ENCODE assay signal across 1 cellular context in the genomic region with DNA sequence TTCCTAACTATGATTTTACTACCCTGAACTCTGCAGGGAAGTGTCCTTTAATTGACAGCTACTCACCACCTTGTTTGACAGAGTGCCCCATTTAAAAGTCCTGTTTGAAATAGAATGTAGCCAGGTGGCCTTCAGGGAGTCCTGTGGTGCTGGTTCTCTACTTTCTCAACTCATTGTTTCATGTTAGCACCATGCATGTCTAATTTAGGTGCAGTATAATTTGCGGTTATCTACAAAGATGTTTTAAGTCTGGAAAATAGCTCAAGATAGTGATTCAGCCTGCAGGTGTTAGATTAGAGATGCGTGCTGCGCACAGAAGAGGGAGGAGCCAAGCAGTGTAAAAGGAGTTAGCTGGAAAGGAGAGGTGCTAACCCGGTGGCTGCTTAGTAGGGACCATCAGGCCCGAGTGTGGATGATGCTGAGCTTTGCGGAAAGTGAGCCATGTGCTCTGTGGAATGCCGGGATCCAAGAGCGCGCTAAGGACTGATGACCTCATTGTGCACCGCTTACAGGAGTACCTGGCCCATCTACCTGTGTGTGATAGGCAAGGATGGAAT.
TF ChIP-seq lines count a peak whose summit lies in the region.

No MANE protein-coding gene starts in this region.

TF ChIP-seq in K562, 482 proteins besides CTCF, POLR2A, EP300 and RAD21 (continued from another document and continues in another):
- TF ChIP-seq, protein P1, sequence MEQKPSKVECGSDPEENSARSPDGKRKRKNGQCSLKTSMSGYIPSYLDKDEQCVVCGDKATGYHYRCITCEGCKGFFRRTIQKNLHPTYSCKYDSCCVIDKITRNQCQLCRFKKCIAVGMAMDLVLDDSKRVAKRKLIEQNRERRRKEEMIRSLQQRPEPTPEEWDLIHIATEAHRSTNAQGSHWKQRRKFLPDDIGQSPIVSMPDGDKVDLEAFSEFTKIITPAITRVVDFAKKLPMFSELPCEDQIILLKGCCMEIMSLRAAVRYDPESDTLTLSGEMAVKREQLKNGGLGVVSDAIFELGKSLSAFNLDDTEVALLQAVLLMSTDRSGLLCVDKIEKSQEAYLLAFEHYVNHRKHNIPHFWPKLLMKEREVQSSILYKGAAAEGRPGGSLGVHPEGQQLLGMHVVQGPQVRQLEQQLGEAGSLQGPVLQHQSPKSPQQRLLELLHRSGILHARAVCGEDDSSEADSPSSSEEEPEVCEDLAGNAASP (IDR thresholded peaks at IDR 0.05), result no peak
- 0 out of 4 replicates have a peak, but pooled peaks of 1 of the 2 experiments have one; percentile 20 for TF ChIP-seq FOXK2 (conservative IDR thresholded peaks at IDR 0.05 in 1 of 2, IDR thresholded peaks at IDR 0.05 in 1 of 2; ENCODE audit: low read depth in 2 of 2)
- TF ChIP-seq ZKSCAN3 (CRISPR knock-in tag; IDR thresholded peaks at IDR 0.05), result no peak
- TF ChIP-seq, protein P2, sequence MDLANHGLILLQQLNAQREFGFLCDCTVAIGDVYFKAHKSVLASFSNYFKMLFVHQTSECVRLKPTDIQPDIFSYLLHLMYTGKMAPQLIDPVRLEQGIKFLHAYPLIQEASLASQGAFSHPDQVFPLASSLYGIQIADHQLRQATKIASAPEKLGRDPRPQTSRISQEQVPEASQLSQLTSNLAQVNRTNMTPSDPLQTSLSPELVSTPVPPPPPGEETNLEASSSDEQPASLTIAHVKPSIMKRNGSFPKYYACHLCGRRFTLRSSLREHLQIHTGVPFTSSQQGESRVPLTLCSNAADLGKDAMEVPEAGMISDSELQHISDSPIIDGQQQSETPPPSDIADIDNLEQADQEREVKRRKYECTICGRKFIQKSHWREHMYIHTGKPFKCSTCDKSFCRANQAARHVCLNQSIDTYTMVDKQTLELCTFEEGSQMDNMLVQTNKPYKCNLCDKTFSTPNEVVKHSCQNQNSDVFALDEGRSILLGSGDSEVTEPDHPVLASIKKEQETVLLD (IDR thresholded peaks at IDR 0.05), result peak; percentile 61; the same call in 1 of the 2 replicates
- TF ChIP-seq MCM5 (IDR thresholded peaks at IDR 0.05; ENCODE audit: low read depth), result no peak
- TF ChIP-seq, protein P3, sequence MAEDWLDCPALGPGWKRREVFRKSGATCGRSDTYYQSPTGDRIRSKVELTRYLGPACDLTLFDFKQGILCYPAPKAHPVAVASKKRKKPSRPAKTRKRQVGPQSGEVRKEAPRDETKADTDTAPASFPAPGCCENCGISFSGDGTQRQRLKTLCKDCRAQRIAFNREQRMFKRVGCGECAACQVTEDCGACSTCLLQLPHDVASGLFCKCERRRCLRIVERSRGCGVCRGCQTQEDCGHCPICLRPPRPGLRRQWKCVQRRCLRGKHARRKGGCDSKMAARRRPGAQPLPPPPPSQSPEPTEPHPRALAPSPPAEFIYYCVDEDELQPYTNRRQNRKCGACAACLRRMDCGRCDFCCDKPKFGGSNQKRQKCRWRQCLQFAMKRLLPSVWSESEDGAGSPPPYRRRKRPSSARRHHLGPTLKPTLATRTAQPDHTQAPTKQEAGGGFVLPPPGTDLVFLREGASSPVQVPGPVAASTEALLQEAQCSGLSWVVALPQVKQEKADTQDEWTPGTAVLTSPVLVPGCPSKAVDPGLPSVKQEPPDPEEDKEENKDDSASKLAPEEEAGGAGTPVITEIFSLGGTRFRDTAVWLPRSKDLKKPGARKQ (CRISPR knock-in tag; IDR thresholded peaks at IDR 0.05), result no peak
- TF ChIP-seq SMARCC2 (IDR thresholded peaks at IDR 0.05; ENCODE audit: low read depth), result 0 out of 2 replicates have a peak, but pooled peaks have one; percentile 37
- TF ChIP-seq, protein P4, sequence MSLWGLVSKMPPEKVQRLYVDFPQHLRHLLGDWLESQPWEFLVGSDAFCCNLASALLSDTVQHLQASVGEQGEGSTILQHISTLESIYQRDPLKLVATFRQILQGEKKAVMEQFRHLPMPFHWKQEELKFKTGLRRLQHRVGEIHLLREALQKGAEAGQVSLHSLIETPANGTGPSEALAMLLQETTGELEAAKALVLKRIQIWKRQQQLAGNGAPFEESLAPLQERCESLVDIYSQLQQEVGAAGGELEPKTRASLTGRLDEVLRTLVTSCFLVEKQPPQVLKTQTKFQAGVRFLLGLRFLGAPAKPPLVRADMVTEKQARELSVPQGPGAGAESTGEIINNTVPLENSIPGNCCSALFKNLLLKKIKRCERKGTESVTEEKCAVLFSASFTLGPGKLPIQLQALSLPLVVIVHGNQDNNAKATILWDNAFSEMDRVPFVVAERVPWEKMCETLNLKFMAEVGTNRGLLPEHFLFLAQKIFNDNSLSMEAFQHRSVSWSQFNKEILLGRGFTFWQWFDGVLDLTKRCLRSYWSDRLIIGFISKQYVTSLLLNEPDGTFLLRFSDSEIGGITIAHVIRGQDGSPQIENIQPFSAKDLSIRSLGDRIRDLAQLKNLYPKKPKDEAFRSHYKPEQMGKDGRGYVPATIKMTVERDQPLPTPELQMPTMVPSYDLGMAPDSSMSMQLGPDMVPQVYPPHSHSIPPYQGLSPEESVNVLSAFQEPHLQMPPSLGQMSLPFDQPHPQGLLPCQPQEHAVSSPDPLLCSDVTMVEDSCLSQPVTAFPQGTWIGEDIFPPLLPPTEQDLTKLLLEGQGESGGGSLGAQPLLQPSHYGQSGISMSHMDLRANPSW (CRISPR knock-in tag; IDR thresholded peaks at IDR 0.05), result no peak
- TF ChIP-seq ZNF57 (CRISPR knock-in tag; IDR thresholded peaks at IDR 0.05), result no peak
- TF ChIP-seq, protein P5, sequence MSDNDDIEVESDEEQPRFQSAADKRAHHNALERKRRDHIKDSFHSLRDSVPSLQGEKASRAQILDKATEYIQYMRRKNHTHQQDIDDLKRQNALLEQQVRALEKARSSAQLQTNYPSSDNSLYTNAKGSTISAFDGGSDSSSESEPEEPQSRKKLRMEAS (CRISPR knock-in tag; IDR thresholded peaks at IDR 0.05), result peak; percentile 62; the same call in 1 of the 2 replicates
- TF ChIP-seq MEF2D (tag; conservative IDR thresholded peaks at IDR 0.05; ENCODE audit: low read depth), result 0 out of 2 replicates have a peak, but pooled peaks have one; percentile 20
- TF ChIP-seq DDX20 (tag; IDR thresholded peaks at IDR 0.05; ENCODE audit: low read depth), result no peak
- no peak for TF ChIP-seq HNRNPL (IDR thresholded peaks at IDR 0.05; ENCODE audit: low read depth, low read length)
- TF ChIP-seq ZNF644 (tag; IDR thresholded peaks at IDR 0.05; ENCODE audit: low read depth), result no peak
- TF ChIP-seq SLC30A9 (CRISPR knock-in tag; IDR thresholded peaks at IDR 0.05), result no peak
- no peak for TF ChIP-seq ATF1 (CRISPR knock-in tag; IDR thresholded peaks at IDR 0.05)
- peak; percentile 24; the same call in 1 of the 2 replicates for TF ChIP-seq ATF1 (tag; IDR thresholded peaks at IDR 0.05)
- TF ChIP-seq ZC3H8 (IDR thresholded peaks at IDR 0.05), result no peak
- no peak for TF ChIP-seq MCM7 (IDR thresholded peaks at IDR 0.05)
- no peak for TF ChIP-seq PPARD (CRISPR knock-in tag; IDR thresholded peaks at IDR 0.05)
- peak; percentile 64 for TF ChIP-seq GATA2 (CRISPR knock-in tag; IDR thresholded peaks at IDR 0.05)
- TF ChIP-seq TFAM (CRISPR knock-in tag; conservative IDR thresholded peaks at IDR 0.05), result no peak
- no peak for TF ChIP-seq ZNF146 (CRISPR knock-in tag; IDR thresholded peaks at IDR 0.05; ENCODE audit: unreplicated experiment)
- TF ChIP-seq RAD51 (IDR thresholded peaks at IDR 0.05; ENCODE audit: borderline replicate concordance, low read depth), result no peak
- TF ChIP-seq JUND (IDR thresholded peaks at IDR 0.05; ENCODE audit: borderline replicate concordance, low read depth, low read length), result peak; percentile 6; the same call in 1 of the 2 replicates
- peak; percentile 29; the same call in 1 of the 3 replicates for TF ChIP-seq JUND (tag; IDR thresholded peaks at IDR 0.05; ENCODE audit: borderline replicate concordance, low read depth, low read length)
- TF ChIP-seq, protein P6, sequence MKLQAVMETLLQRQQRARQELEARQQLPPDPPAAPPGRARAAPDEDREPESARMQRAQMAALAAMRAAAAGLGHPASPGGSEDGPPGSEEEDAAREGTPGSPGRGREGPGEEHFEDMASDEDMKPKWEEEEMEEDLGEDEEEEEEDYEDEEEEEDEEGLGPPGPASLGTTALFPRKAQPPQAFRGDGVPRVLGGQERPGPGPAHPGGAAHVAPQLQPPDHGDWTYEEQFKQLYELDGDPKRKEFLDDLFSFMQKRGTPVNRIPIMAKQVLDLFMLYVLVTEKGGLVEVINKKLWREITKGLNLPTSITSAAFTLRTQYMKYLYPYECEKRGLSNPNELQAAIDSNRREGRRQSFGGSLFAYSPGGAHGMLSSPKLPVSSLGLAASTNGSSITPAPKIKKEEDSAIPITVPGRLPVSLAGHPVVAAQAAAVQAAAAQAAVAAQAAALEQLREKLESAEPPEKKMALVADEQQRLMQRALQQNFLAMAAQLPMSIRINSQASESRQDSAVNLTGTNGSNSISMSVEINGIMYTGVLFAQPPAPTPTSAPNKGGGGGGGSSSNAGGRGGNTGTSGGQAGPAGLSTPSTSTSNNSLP (IDR thresholded peaks at IDR 0.05; ENCODE audit: borderline replicate concordance, low read depth, low read length), result peak; percentile 48; the same call in 1 of the 2 replicates
- TF ChIP-seq HDAC6 (IDR thresholded peaks at IDR 0.05; ENCODE audit: low read depth, low read length), result no peak
- TF ChIP-seq, protein P7, sequence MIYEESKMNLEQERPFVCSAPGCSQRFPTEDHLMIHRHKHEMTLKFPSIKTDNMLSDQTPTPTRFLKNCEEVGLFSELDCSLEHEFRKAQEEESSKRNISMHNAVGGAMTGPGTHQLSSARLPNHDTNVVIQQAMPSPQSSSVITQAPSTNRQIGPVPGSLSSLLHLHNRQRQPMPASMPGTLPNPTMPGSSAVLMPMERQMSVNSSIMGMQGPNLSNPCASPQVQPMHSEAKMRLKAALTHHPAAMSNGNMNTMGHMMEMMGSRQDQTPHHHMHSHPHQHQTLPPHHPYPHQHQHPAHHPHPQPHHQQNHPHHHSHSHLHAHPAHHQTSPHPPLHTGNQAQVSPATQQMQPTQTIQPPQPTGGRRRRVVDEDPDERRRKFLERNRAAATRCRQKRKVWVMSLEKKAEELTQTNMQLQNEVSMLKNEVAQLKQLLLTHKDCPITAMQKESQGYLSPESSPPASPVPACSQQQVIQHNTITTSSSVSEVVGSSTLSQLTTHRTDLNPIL (CRISPR knock-in tag; IDR thresholded peaks at IDR 0.05), result no peak
- TF ChIP-seq NFIX (CRISPR knock-in tag; IDR thresholded peaks at IDR 0.05; ENCODE audit: low read depth), result no peak
- peak; percentile 71; the same call in 1 of the 2 replicates for TF ChIP-seq PML (IDR thresholded peaks at IDR 0.05; ENCODE audit: low read length)
- TF ChIP-seq ZNF764 (CRISPR knock-in tag; IDR thresholded peaks at IDR 0.05; ENCODE audit: low read depth), result no peak
- TF ChIP-seq PYGO2 (tag; IDR thresholded peaks at IDR 0.05), result no peak
- no peak for TF ChIP-seq TAF9B (IDR thresholded peaks at IDR 0.05; ENCODE audit: partially characterized antibody)
- TF ChIP-seq, protein P8, sequence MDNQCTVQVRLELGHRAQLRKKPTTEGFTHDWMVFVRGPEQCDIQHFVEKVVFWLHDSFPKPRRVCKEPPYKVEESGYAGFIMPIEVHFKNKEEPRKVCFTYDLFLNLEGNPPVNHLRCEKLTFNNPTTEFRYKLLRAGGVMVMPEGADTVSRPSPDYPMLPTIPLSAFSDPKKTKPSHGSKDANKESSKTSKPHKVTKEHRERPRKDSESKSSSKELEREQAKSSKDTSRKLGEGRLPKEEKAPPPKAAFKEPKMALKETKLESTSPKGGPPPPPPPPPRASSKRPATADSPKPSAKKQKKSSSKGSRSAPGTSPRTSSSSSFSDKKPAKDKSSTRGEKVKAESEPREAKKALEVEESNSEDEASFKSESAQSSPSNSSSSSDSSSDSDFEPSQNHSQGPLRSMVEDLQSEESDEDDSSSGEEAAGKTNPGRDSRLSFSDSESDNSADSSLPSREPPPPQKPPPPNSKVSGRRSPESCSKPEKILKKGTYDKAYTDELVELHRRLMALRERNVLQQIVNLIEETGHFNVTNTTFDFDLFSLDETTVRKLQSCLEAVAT (IDR thresholded peaks at IDR 0.05), result no peak
- no peak for TF ChIP-seq NFRKB (IDR thresholded peaks at IDR 0.05; ENCODE audit: low read depth)
- no peak for TF ChIP-seq ZNF561 (CRISPR knock-in tag; conservative IDR thresholded peaks at IDR 0.05)
- TF ChIP-seq, protein P9, sequence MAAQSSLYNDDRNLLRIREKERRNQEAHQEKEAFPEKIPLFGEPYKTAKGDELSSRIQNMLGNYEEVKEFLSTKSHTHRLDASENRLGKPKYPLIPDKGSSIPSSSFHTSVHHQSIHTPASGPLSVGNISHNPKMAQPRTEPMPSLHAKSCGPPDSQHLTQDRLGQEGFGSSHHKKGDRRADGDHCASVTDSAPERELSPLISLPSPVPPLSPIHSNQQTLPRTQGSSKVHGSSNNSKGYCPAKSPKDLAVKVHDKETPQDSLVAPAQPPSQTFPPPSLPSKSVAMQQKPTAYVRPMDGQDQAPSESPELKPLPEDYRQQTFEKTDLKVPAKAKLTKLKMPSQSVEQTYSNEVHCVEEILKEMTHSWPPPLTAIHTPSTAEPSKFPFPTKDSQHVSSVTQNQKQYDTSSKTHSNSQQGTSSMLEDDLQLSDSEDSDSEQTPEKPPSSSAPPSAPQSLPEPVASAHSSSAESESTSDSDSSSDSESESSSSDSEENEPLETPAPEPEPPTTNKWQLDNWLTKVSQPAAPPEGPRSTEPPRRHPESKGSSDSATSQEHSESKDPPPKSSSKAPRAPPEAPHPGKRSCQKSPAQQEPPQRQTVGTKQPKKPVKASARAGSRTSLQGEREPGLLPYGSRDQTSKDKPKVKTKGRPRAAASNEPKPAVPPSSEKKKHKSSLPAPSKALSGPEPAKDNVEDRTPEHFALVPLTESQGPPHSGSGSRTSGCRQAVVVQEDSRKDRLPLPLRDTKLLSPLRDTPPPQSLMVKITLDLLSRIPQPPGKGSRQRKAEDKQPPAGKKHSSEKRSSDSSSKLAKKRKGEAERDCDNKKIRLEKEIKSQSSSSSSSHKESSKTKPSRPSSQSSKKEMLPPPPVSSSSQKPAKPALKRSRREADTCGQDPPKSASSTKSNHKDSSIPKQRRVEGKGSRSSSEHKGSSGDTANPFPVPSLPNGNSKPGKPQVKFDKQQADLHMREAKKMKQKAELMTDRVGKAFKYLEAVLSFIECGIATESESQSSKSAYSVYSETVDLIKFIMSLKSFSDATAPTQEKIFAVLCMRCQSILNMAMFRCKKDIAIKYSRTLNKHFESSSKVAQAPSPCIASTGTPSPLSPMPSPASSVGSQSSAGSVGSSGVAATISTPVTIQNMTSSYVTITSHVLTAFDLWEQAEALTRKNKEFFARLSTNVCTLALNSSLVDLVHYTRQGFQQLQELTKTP (IDR thresholded peaks at IDR 0.05; ENCODE audit: low read depth in 1 of 2, partially characterized antibody in 2 of 2), result peak in 1 of 2 experiments; percentile 21
- TF ChIP-seq SMAD4 (CRISPR knock-in tag; conservative IDR thresholded peaks at IDR 0.05), result no peak; the same call in 1 of the 2 replicates
- no peak for TF ChIP-seq U2AF1 (optimal IDR thresholded peaks at IDR 0.05; ENCODE audit: low read depth, low read length)
- TF ChIP-seq NBN (IDR thresholded peaks at IDR 0.05; ENCODE audit: low read depth), result peak; percentile 61; the same call in 1 of the 2 replicates
- TF ChIP-seq, protein P10, sequence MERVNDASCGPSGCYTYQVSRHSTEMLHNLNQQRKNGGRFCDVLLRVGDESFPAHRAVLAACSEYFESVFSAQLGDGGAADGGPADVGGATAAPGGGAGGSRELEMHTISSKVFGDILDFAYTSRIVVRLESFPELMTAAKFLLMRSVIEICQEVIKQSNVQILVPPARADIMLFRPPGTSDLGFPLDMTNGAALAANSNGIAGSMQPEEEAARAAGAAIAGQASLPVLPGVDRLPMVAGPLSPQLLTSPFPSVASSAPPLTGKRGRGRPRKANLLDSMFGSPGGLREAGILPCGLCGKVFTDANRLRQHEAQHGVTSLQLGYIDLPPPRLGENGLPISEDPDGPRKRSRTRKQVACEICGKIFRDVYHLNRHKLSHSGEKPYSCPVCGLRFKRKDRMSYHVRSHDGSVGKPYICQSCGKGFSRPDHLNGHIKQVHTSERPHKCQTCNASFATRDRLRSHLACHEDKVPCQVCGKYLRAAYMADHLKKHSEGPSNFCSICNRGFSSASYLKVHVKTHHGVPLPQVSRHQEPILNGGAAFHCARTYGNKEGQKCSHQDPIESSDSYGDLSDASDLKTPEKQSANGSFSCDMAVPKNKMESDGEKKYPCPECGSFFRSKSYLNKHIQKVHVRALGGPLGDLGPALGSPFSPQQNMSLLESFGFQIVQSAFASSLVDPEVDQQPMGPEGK (CRISPR knock-in tag; IDR thresholded peaks at IDR 0.05; ENCODE audit: borderline replicate concordance), result no peak
